Comparison of ENCODE assay signal across 18 cellular contexts in genomic region chr16:29686740-29687327, GRCh38. TPM values are rescaled to one million over a fixed set of nuclear protein-coding genes. Genes with fewer than 3 reads are reported as not detected.
DNase-seq lines count a peak whose midpoint lies in the region; ATAC-seq and TF ChIP-seq lines count a peak whose summit lies in the region.
"Had no signal": no experiment of that assay in that cellular context is flagged by ENCODE, and none has a peak within 500 bp of the region (broad histone marks: within the 10 kb centered on the region; RNA-seq: fewer than 3 reads in every experiment).

No MANE protein-coding gene starts in this region.

- H3K4me1 ChIP-seq in OCI-LY1 (ENCODE audit: insufficient read depth, low read length, severe bottlenecking), result peaks cover 36% of the 10 kb centered on the region
- H3K4me1 ChIP-seq in adrenal gland (replicated peaks in 1 of 2), result no peaks in the 10 kb centered on the region
- H3K4me1 ChIP-seq: tibial nerve had no signal

- H3K27ac ChIP-seq in OCI-LY1 (ENCODE audit: low read depth, low read length, poor library complexity, severe bottlenecking) (peak overlapping the region; percentile 54), adrenal gland (peak overlapping the region in 2 of 5 donors; percentile 56)
- H3K27ac ChIP-seq: ovary, SK-N-MC had no signal

- H3K4me3 Mint-ChIP-seq in activated naive CD4-positive, alpha-beta T cell treated with anti-CD3 and anti-CD28 coated beads for 36 hours, result no peak overlapping the region
- peak overlapping the region; percentile 5 for H3K4me3 Mint-ChIP-seq in dendritic cell treated with granulocyte-macrophage colony-stimulating factor and Interleukin-4, amounts not matched to agents 40 ng/mL and 50 ng/mL, for 4 days
- peak overlapping the region; percentile 40 for H3K4me3 Mint-ChIP-seq in type B pancreatic cell
- H3K4me3 Mint-ChIP-seq in activated T-helper 17 cell treated with anti-CD3 and anti-CD28 coated beads, Interleukin-2, amount 50 U/mL, for 72 hours, result no peak overlapping the region

- H2AFZ ChIP-seq in OCI-LY1 (ENCODE audit: low read length), result no peak overlapping the region

- H3K27me3 ChIP-seq in OCI-LY1 (ENCODE audit: insufficient read depth, low read length) (no peaks in the 10 kb centered on the region), adrenal gland (no peaks in the 10 kb centered on the region)
- H3K27me3 ChIP-seq: ovary, tibial nerve had no signal

- H3K4me1 Mint-ChIP-seq in activated naive CD4-positive, alpha-beta T cell treated with anti-CD3 and anti-CD28 coated beads for 36 hours (ENCODE audit: low read depth), result peaks cover 19% of the 10 kb centered on the region
- H3K4me1 Mint-ChIP-seq in dendritic cell treated with granulocyte-macrophage colony-stimulating factor and Interleukin-4, amounts not matched to agents 40 ng/mL and 50 ng/mL, for 4 days (ENCODE audit: low read depth), result peaks cover 69% of the 10 kb centered on the region
- H3K4me1 Mint-ChIP-seq in type B pancreatic cell (ENCODE audit: unreplicated experiment), result peaks cover 21% of the 10 kb centered on the region
- H3K4me1 Mint-ChIP-seq in activated T-helper 17 cell treated with anti-CD3 and anti-CD28 coated beads, Interleukin-2, amount 50 U/mL, for 72 hours, result peaks cover 8% of the 10 kb centered on the region

- no peak overlapping the region for H3K9ac ChIP-seq in OCI-LY1 (ENCODE audit: low read length)

- 70 to 87% (median 73%) methylated on average over 7 to 9 of the region's 9 CpGs for WGBS in adrenal gland, 4 donors

- no peak for DNase-seq in activated naive CD4-positive, alpha-beta T cell treated with anti-CD3 and anti-CD28 coated beads, Interleukin-2, amount 50 U/mL, for 72 hours (ENCODE audit: low spot score in 2 of 2)
- DNase-seq in activated naive CD4-positive, alpha-beta T cell treated with anti-CD3 and anti-CD28 coated beads for 36 hours, result no peak
- no peak for DNase-seq in type B pancreatic cell (ENCODE audit: extremely low spot score, unreplicated experiment)
- no peak for DNase-seq in adrenal gland
- DNase-seq: effector CD4-positive, alpha-beta T cell; KG1; midbrain; NCI-H1930; ovary; stimulated activated CD4-positive, alpha-beta T cell treated with anti-CD3 and anti-CD28 coated beads, Interleukin-12 subunit alpha, Interleukin-12 subunit beta, amount 100 ng/mL, for 4 hours had no signal

- TF ChIP-seq POLR2A in adrenal gland (IDR thresholded peaks at IDR 0.05), result no peak

- intact Hi-C loops in activated naive CD4-positive, alpha-beta T cell treated with anti-CD3 and anti-CD28 coated beads for 36 hours (cut with micrococcal nuclease), result no loop called here
- intact Hi-C loops in dendritic cell treated with granulocyte-macrophage colony-stimulating factor and Interleukin-4, amounts not matched to agents 40 ng/mL and 50 ng/mL, for 4 days (cut with micrococcal nuclease), result no loop called here
- intact Hi-C loops in adrenal gland (cut with DNase I), result no loop called here

- no peaks in the 10 kb centered on the region for H3K9me2 ChIP-seq in OCI-LY1 (ENCODE audit: low read depth, low read length)

- H3K36me3 Mint-ChIP-seq in activated naive CD4-positive, alpha-beta T cell treated with anti-CD3 and anti-CD28 coated beads, Interleukin-2, amount 50 U/mL, for 72 hours, result no peaks in the 10 kb centered on the region
- no peaks in the 10 kb centered on the region for H3K36me3 Mint-ChIP-seq in activated naive CD4-positive, alpha-beta T cell treated with anti-CD3 and anti-CD28 coated beads for 36 hours (ENCODE audit: low read depth)
- H3K36me3 Mint-ChIP-seq in dendritic cell treated with granulocyte-macrophage colony-stimulating factor and Interleukin-4, amounts not matched to agents 40 ng/mL and 50 ng/mL, for 4 days (ENCODE audit: low read depth), result peaks cover 78% of the 10 kb centered on the region
- peaks cover 31% of the 10 kb centered on the region for H3K36me3 Mint-ChIP-seq in type B pancreatic cell
- no peaks in the 10 kb centered on the region for H3K36me3 Mint-ChIP-seq in activated T-helper 17 cell treated with anti-CD3 and anti-CD28 coated beads, Interleukin-2, amount 50 U/mL, for 72 hours (ENCODE audit: low read depth)

- H3F3A ChIP-seq in OCI-LY1 (ENCODE audit: insufficient read depth, low read length), result no peaks in the 10 kb centered on the region

- H3K4me2 ChIP-seq in OCI-LY1 (ENCODE audit: low read length), result no peak overlapping the region; the same call in 1 of the 2 replicates

- TF ChIP-seq CTCF in OCI-LY1 (IDR thresholded peaks at IDR 0.05; ENCODE audit: low read length), result no peak
- TF ChIP-seq CTCF in type B pancreatic cell (conservative IDR thresholded peaks at IDR 0.05), result no peak
- TF ChIP-seq CTCF in adrenal gland (IDR thresholded peaks at IDR 0.05), result no peak

- no peak overlapping the region for H3K4me3 ChIP-seq in OCI-LY1 (ENCODE audit: low read depth, low read length, poor library complexity, severe bottlenecking)
- H3K4me3 ChIP-seq in adrenal gland, result no peak overlapping the region
- H3K4me3 ChIP-seq: ovary, SK-N-MC, tibial nerve had no signal

- ATAC-seq in activated naive CD4-positive, alpha-beta T cell treated with anti-CD3 and anti-CD28 coated beads, Interleukin-2, amount 50 U/mL, for 72 hours, result no peak
- ATAC-seq in GM19351 (IDR thresholded peaks at IDR 0.05; ENCODE audit: unreplicated experiment), result no peak
- ATAC-seq in activated T-helper 17 cell treated with anti-CD3 and anti-CD28 coated beads, Interleukin-2, amount 50 U/mL, for 72 hours (replicated peaks), result no peak

- H3K27me3 Mint-ChIP-seq in activated naive CD4-positive, alpha-beta T cell treated with anti-CD3 and anti-CD28 coated beads for 36 hours (ENCODE audit: low read depth), result no peaks in the 10 kb centered on the region
- no peaks in the 10 kb centered on the region for H3K27me3 Mint-ChIP-seq in dendritic cell treated with granulocyte-macrophage colony-stimulating factor and Interleukin-4, amounts not matched to agents 40 ng/mL and 50 ng/mL, for 4 days
- H3K27me3 Mint-ChIP-seq in type B pancreatic cell, result no peaks in the 10 kb centered on the region
- H3K27me3 Mint-ChIP-seq in activated T-helper 17 cell treated with anti-CD3 and anti-CD28 coated beads, Interleukin-2, amount 50 U/mL, for 72 hours, result no peaks in the 10 kb centered on the region

- no peaks in the 10 kb centered on the region for H4K20me1 ChIP-seq in OCI-LY1 (ENCODE audit: insufficient read depth, low read length)

- no peaks in the 10 kb centered on the region for H3K9me3 Mint-ChIP-seq in activated naive CD4-positive, alpha-beta T cell treated with anti-CD3 and anti-CD28 coated beads, Interleukin-2, amount 50 U/mL, for 72 hours
- H3K9me3 Mint-ChIP-seq in activated naive CD4-positive, alpha-beta T cell treated with anti-CD3 and anti-CD28 coated beads for 36 hours, result no peaks in the 10 kb centered on the region
- H3K9me3 Mint-ChIP-seq in dendritic cell treated with granulocyte-macrophage colony-stimulating factor and Interleukin-4, amounts not matched to agents 40 ng/mL and 50 ng/mL, for 4 days, result no peaks in the 10 kb centered on the region
- no peaks in the 10 kb centered on the region for H3K9me3 Mint-ChIP-seq in type B pancreatic cell
- no peaks in the 10 kb centered on the region for H3K9me3 Mint-ChIP-seq in activated T-helper 17 cell treated with anti-CD3 and anti-CD28 coated beads, Interleukin-2, amount 50 U/mL, for 72 hours

- peak overlapping the region; percentile 11 to 20 for H3K27ac Mint-ChIP-seq in activated naive CD4-positive, alpha-beta T cell treated with anti-CD3 and anti-CD28 coated beads, Interleukin-2, amount 50 U/mL, for 72 hours
- no peak overlapping the region for H3K27ac Mint-ChIP-seq in activated naive CD4-positive, alpha-beta T cell treated with anti-CD3 and anti-CD28 coated beads for 36 hours
- peak overlapping the region; percentile 13 for H3K27ac Mint-ChIP-seq in dendritic cell treated with granulocyte-macrophage colony-stimulating factor and Interleukin-4, amounts not matched to agents 40 ng/mL and 50 ng/mL, for 4 days
- peak overlapping the region; percentile 40 for H3K27ac Mint-ChIP-seq in type B pancreatic cell
- H3K27ac Mint-ChIP-seq in activated T-helper 17 cell treated with anti-CD3 and anti-CD28 coated beads, Interleukin-2, amount 50 U/mL, for 72 hours, result no peak overlapping the region

- CTCF ChIA-PET in activated naive CD4-positive, alpha-beta T cell treated with anti-CD3 and anti-CD28 coated beads for 36 hours (lab: Charles Lee), result interaction anchor here (0.7 to 4.7 kb wide), 5 partner anchors 10 to 230 kb away, joined by 3 to 22 read pairs (median 3); no protein-coding TSS in a partner anchor

- no peaks in the 10 kb centered on the region for H3K9me3 ChIP-seq in OCI-LY1 (ENCODE audit: low read length)
- no peaks in the 10 kb centered on the region for H3K9me3 ChIP-seq in adrenal gland (replicated peaks in 1 of 3)
- H3K9me3 ChIP-seq: ovary, tibial nerve had no signal

- no peaks in the 10 kb centered on the region for H3K79me2 ChIP-seq in OCI-LY1 (ENCODE audit: insufficient read depth, low read length)

- peaks cover 22% of the 10 kb centered on the region; the same call in 1 of the 2 replicates for H3K36me3 ChIP-seq in OCI-LY1 (ENCODE audit: insufficient read depth, low read length)
- H3K36me3 ChIP-seq in adrenal gland (replicated peaks in 1 of 2), result no peaks in the 10 kb centered on the region
- H3K36me3 ChIP-seq: ovary, tibial nerve had no signal

RNA-seq across cellular contexts. Expression of gene QPRT, which starts 7.9 kb away (rescaled TPM):
- total RNA-seq in activated naive CD4-positive, alpha-beta T cell treated with anti-CD3 and anti-CD28 coated beads, Interleukin-2, amount 50 U/mL, for 72 hours, result 10 to 100 TPM; 10.1 to 14.5 TPM
- 1 to 10 TPM; 8.3 to 9.2 TPM for total RNA-seq in activated naive CD4-positive, alpha-beta T cell treated with anti-CD3 and anti-CD28 coated beads for 36 hours
- total RNA-seq in type B pancreatic cell (ENCODE audit: low replicate concordance) (92.3 and 129 TPM in 2 replicates), adrenal gland (100 to 1,000 TPM in 7 of 8 donors, 10 to 100 TPM in 1; 64.5 to 325 (median 136) TPM)
- total RNA-seq in activated T-helper 17 cell treated with anti-CD3 and anti-CD28 coated beads, Interleukin-2, amount 50 U/mL, for 72 hours, result 1 to 10 TPM; 3.2 to 4.3 TPM
- polyA plus RNA-seq in adrenal gland, result 100 to 1,000 TPM in 1 of 3 donors, 10 to 100 TPM in 2; 48.8 to 111 (median 54.7) TPM

RNA-seq across cellular contexts. Expression of gene SPN, which starts 23.8 kb away (rescaled TPM):
- 100 to 1,000 TPM in 1 of 2 donors, 10 to 100 TPM in 1; 83.4 to 145 TPM for total RNA-seq in activated naive CD4-positive, alpha-beta T cell treated with anti-CD3 and anti-CD28 coated beads, Interleukin-2, amount 50 U/mL, for 72 hours
- total RNA-seq in activated naive CD4-positive, alpha-beta T cell treated with anti-CD3 and anti-CD28 coated beads for 36 hours, result 10 to 100 TPM; 51.9 to 53.2 TPM
- total RNA-seq in type B pancreatic cell (ENCODE audit: low replicate concordance) (0.14 and 0.31 TPM in 2 replicates), adrenal gland (1 to 10 TPM in 6 of 8 donors, under 1 TPM in 2; 0.24 to 2.6 (median 1.4) TPM)
- total RNA-seq in activated T-helper 17 cell treated with anti-CD3 and anti-CD28 coated beads, Interleukin-2, amount 50 U/mL, for 72 hours, result 100 to 1,000 TPM; 137 to 173 TPM
- 1 to 10 TPM in 1 of 3 donors, under 1 TPM in 2; 0.54 to 3.1 (median 0.64) TPM for polyA plus RNA-seq in adrenal gland
- total RNA-seq: bronchial epithelial cell had no signal

RNA-seq across cellular contexts. Expression of gene C16orf54, which starts 59.0 kb away (rescaled TPM):
- total RNA-seq in activated naive CD4-positive, alpha-beta T cell treated with anti-CD3 and anti-CD28 coated beads, Interleukin-2, amount 50 U/mL, for 72 hours, result 10 to 100 TPM; 14.0 to 19.5 TPM
- 10 to 100 TPM; 11.4 to 12.1 TPM for total RNA-seq in activated naive CD4-positive, alpha-beta T cell treated with anti-CD3 and anti-CD28 coated beads for 36 hours
- total RNA-seq in type B pancreatic cell (ENCODE audit: low replicate concordance) (2.1 and 3.3 TPM in 2 replicates), adrenal gland (1 to 10 TPM in 4 of 8 donors, under 1 TPM in 4; 0.18 to 1.8 (median 1.0) TPM)
- total RNA-seq in activated T-helper 17 cell treated with anti-CD3 and anti-CD28 coated beads, Interleukin-2, amount 50 U/mL, for 72 hours, result 10 to 100 TPM; 15.9 to 23.5 TPM
- polyA plus RNA-seq in adrenal gland, result under 1 TPM; 0.22 to 0.72 (median 0.61) TPM
- total RNA-seq: bronchial epithelial cell had no signal
- polyA plus RNA-seq: AG04450 had no signal

Comparison
In these comparisons a context has a peak if more than half of its experiments do, and no peak if none do; other contexts are left out.
1. H3K27ac Mint-ChIP-seq: peak in activated naive CD4-positive, alpha-beta T cell treated with anti-CD3 and anti-CD28 coated beads, Interleukin-2, amount 50 U/mL, for 72 hours (2 of 2), dendritic cell treated with granulocyte-macrophage colony-stimulating factor and Interleukin-4, amounts not matched to agents 40 ng/mL and 50 ng/mL, for 4 days (single experiment) and type B pancreatic cell (single experiment); none in activated naive CD4-positive, alpha-beta T cell treated with anti-CD3 and anti-CD28 coated beads for 36 hours (single experiment) and activated T-helper 17 cell treated with anti-CD3 and anti-CD28 coated beads, Interleukin-2, amount 50 U/mL, for 72 hours (single experiment).
2. H3K4me3 Mint-ChIP-seq: peak in dendritic cell treated with granulocyte-macrophage colony-stimulating factor and Interleukin-4, amounts not matched to agents 40 ng/mL and 50 ng/mL, for 4 days (single experiment) and type B pancreatic cell (single experiment); none in activated naive CD4-positive, alpha-beta T cell treated with anti-CD3 and anti-CD28 coated beads for 36 hours (single experiment) and activated T-helper 17 cell treated with anti-CD3 and anti-CD28 coated beads, Interleukin-2, amount 50 U/mL, for 72 hours (single experiment).
3. RNA of gene SPN, which starts 23.8 kb away (total RNA-seq): 137 to 173 TPM in activated T-helper 17 cell treated with anti-CD3 and anti-CD28 coated beads, Interleukin-2, amount 50 U/mL, for 72 hours, 83.4 to 145 TPM in activated naive CD4-positive, alpha-beta T cell treated with anti-CD3 and anti-CD28 coated beads, Interleukin-2, amount 50 U/mL, for 72 hours and 51.9 to 53.2 TPM in activated naive CD4-positive, alpha-beta T cell treated with anti-CD3 and anti-CD28 coated beads for 36 hours; 0.24 to 2.6 TPM in adrenal gland and 0.14 to 0.31 TPM in type B pancreatic cell; every median in the first group is over 10 times any median in the second.